Comparison of ENCODE assay signal across 10 cellular contexts in genomic region chr16:89334988-89335802, GRCh38.
DNase-seq lines count a peak whose midpoint lies in the region; ATAC-seq and TF ChIP-seq lines count a peak whose summit lies in the region.
"Had no signal": no experiment of that assay in that cellular context is flagged by ENCODE, and none has a peak within 500 bp of the region (broad histone marks: within the 10 kb centered on the region; RNA-seq: fewer than 3 reads in every experiment).

No MANE protein-coding gene starts in this region.

- no peak overlapping the region for H2BK12ac ChIP-seq in trophoblast cell (ENCODE audit: low read length)

- H4K91ac ChIP-seq in trophoblast cell (ENCODE audit: low read depth, low read length) = no peak overlapping the region

- no peak overlapping the region for H3K18ac ChIP-seq in trophoblast cell (ENCODE audit: low read length)

- TF ChIP-seq EP300 in tibial nerve (IDR thresholded peaks at IDR 0.05) = no peak

- peak overlapping the region; percentile 34 for H3K4me3 Mint-ChIP-seq in activated T-helper 17 cell treated with anti-CD3 and anti-CD28 coated beads, Interleukin-2, amount 50 U/mL, for 72 hours

- H3K27me3 Mint-ChIP-seq in activated T-helper 17 cell treated with anti-CD3 and anti-CD28 coated beads, Interleukin-2, amount 50 U/mL, for 72 hours = no peaks in the 10 kb centered on the region

- H3K4me3 ChIP-seq in trophoblast cell (ENCODE audit: low read depth, low read length) (no peak overlapping the region), tibial nerve (no peak overlapping the region), MG63 (no peak overlapping the region)
- H3K4me3 ChIP-seq: right lobe of liver had no signal

- no peak overlapping the region for H2AK5ac ChIP-seq in trophoblast cell (ENCODE audit: low read length)

- peaks cover 13% of the 10 kb centered on the region for H3K36me3 Mint-ChIP-seq in activated T-helper 17 cell treated with anti-CD3 and anti-CD28 coated beads, Interleukin-2, amount 50 U/mL, for 72 hours (ENCODE audit: low read depth)

- H3K36me3 ChIP-seq in trophoblast cell (ENCODE audit: control insufficient read depth in 1 of 2, insufficient read depth in 2 of 2, low read length in 2 of 2) = no peaks in the 10 kb centered on the region
- no peaks in the 10 kb centered on the region for H3K36me3 ChIP-seq in tibial nerve
- H3K36me3 ChIP-seq in MG63 = no peaks in the 10 kb centered on the region
- H3K36me3 ChIP-seq: right lobe of liver had no signal

- no peak overlapping the region for H4K8ac ChIP-seq in trophoblast cell (ENCODE audit: low read depth, low read length)

- no peaks in the 10 kb centered on the region for H3K9me3 Mint-ChIP-seq in activated T-helper 17 cell treated with anti-CD3 and anti-CD28 coated beads, Interleukin-2, amount 50 U/mL, for 72 hours

- peaks cover 34% of the 10 kb centered on the region for H3K4me1 Mint-ChIP-seq in activated T-helper 17 cell treated with anti-CD3 and anti-CD28 coated beads, Interleukin-2, amount 50 U/mL, for 72 hours

- peak overlapping the region; percentile 5 for H3K4ac ChIP-seq in trophoblast cell (ENCODE audit: low read depth, low read length)

- no peak overlapping the region for H3K4me2 ChIP-seq in trophoblast cell (ENCODE audit: low read length)

- no peaks in the 10 kb centered on the region for H3K79me1 ChIP-seq in trophoblast cell (ENCODE audit: low read length)

- H2BK120ac ChIP-seq in trophoblast cell (ENCODE audit: insufficient read depth, low read length, poor library complexity) = no peak overlapping the region

- H3K79me2 ChIP-seq in trophoblast cell (ENCODE audit: control insufficient read depth, insufficient read depth, low read length, poor library complexity) = peaks cover 25% of the 10 kb centered on the region

- H3K27ac Mint-ChIP-seq in activated T-helper 17 cell treated with anti-CD3 and anti-CD28 coated beads, Interleukin-2, amount 50 U/mL, for 72 hours = peak overlapping the region; percentile 67

- no peak overlapping the region for H3K9ac ChIP-seq in trophoblast cell (ENCODE audit: low read length)

- DNase-seq in EH (ENCODE audit: low read depth) (peak; percentile 13), foreskin keratinocyte (no peak), trophoblast cell (no peak), activated gamma-delta T cell treated with Interleukin-2 at 50 U/mL for 16 hours (no peak), tibial nerve (ENCODE audit: low spot score in 2 of 2) (no peak), MG63 (no peak)

- H3K4me1 ChIP-seq in foreskin keratinocyte (peaks cover 8% of the 10 kb centered on the region), trophoblast cell (ENCODE audit: control insufficient read depth in 1 of 2, insufficient read depth in 2 of 2, low read length in 2 of 2) (peaks cover 6 to 10% of the 10 kb centered on the region in 2 experiments), tibial nerve (peaks cover 0 to 90% (median 40%) of the 10 kb centered on the region in 4 donors)

- ATAC-seq in activated T-helper 17 cell treated with anti-CD3 and anti-CD28 coated beads, Interleukin-2, amount 50 U/mL, for 72 hours (replicated peaks) = no peak
- ATAC-seq in foreskin keratinocyte (no peak), HG02885 (IDR thresholded peaks at IDR 0.05; ENCODE audit: poor library complexity, unreplicated experiment) (no peak)
- ATAC-seq: activated CD4-positive, CD25-positive, alpha-beta regulatory T cell treated with anti-CD3 and anti-CD28 coated beads, Interleukin-2, amount 50 U/mL, for 24 hours; right lobe of liver had no signal

- H3K14ac ChIP-seq in trophoblast cell (ENCODE audit: low read length) = no peak overlapping the region

- no peak overlapping the region for H2AFZ ChIP-seq in trophoblast cell (ENCODE audit: insufficient read depth, low read length, poor library complexity)

- TF ChIP-seq CTCF in foreskin keratinocyte (conservative IDR thresholded peaks at IDR 0.05) (peak; percentile 8), tibial nerve (IDR thresholded peaks at IDR 0.05) (no peak)

- H3K23ac ChIP-seq in trophoblast cell (ENCODE audit: low read length) = no peak overlapping the region

- WGBS in trophoblast cell (ENCODE audit: extremely low coverage, insufficient coverage, insufficient read length) = no CpG with 5 or more reads among the region's 22 CpGs
- 55 to 57% methylated on average over 20 to 22 of the region's 22 CpGs for WGBS in tibial nerve, 2 donors

- no peak overlapping the region for H4K12ac ChIP-seq in trophoblast cell (ENCODE audit: low read depth, low read length)

- H3K9me3 ChIP-seq in trophoblast cell (ENCODE audit: insufficient read depth, low read depth, low read length) = no peaks in the 10 kb centered on the region
- H3K9me3 ChIP-seq in tibial nerve = no peaks in the 10 kb centered on the region
- no peaks in the 10 kb centered on the region for H3K9me3 ChIP-seq in MG63
- H3K9me3 ChIP-seq: right lobe of liver had no signal

- H3K27ac ChIP-seq in foreskin keratinocyte (no peak overlapping the region), trophoblast cell (ENCODE audit: low read depth, low read length) (no peak overlapping the region), tibial nerve (peak overlapping the region in 2 of 4 donors; percentile 58 to 77)
- H3K27ac ChIP-seq: right lobe of liver had no signal

- H3K27me3 ChIP-seq in foreskin keratinocyte (no peaks in the 10 kb centered on the region), trophoblast cell (ENCODE audit: insufficient read depth, low read length) (no peaks in the 10 kb centered on the region), tibial nerve (no peaks in the 10 kb centered on the region), MG63 (no peaks in the 10 kb centered on the region)
- H3K27me3 ChIP-seq: right lobe of liver had no signal

- no peak overlapping the region for H2BK5ac ChIP-seq in trophoblast cell (ENCODE audit: low read depth, low read length, poor library complexity)

- no peak for TF ChIP-seq POLR2A in tibial nerve (IDR thresholded peaks at IDR 0.05)
